In the genomic region with DNA sequence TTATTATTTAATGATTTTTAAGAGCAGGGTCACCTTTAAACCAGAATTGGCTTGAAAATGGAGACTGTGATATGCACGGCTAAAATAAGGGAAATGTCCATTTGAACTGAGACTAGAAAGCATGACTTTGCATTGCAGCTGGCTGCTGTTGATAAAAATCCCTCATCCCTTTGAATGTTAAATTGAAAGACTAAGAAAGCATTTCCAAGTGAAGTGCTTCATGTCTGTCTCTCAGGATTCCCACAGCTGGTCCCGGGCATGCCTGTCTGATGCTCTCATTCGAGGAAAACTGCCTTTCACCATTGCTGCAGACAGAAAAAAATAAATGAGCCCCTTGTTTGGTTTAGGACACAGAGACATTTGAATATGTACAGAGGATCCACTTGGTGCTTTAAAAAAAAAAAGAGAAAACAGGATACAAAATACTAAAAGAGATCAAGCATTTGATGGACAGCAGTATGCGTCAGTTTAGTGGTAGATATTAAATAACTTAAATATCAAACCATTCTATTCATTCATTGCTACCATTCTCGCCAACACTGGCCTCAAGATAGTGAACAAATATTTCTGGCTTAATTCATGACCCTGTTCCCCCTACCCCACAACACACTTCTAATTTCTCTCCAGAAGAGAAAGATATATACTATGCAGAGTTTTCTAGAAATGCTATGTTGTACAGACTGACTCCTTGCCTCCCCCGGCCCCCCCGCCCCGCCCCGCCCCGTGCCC, we compare ENCODE assay signal across 12 cellular contexts. TPM values are rescaled to one million over a fixed set of nuclear protein-coding genes. Genes with fewer than 3 reads are reported as not detected.
DNase-seq lines count a peak whose midpoint lies in the region; ATAC-seq and TF ChIP-seq lines count a peak whose summit lies in the region.
"Had no signal": no experiment of that assay in that cellular context is flagged by ENCODE, and none has a peak within 500 bp of the region (broad histone marks: within the 10 kb centered on the region; RNA-seq: fewer than 3 reads in every experiment).

No MANE protein-coding gene starts in this region.

- POLR2A ChIA-PET in activated CD4-positive, alpha-beta T cell treated with anti-CD3 and anti-CD28 coated beads for 36 hours (lab: Charles Lee): no interaction called here

- H3K4me3 ChIP-seq in lower lobe of right lung: peak overlapping the region; percentile 38
- H3K4me3 ChIP-seq: GM23248, SK-N-MC had no signal

- CTCF ChIA-PET in activated CD4-positive, alpha-beta T cell treated with anti-CD3 and anti-CD28 coated beads for 36 hours (lab: Charles Lee): interaction anchor here (0.6 to 1.6 kb wide), 4 partner anchors 11 to 62 kb away, joined by 3 to 4 read pairs (median 4); a partner anchor contains a TSS

- peak overlapping the region; percentile 50 for H3K27ac ChIP-seq in lower lobe of right lung
- H3K27ac ChIP-seq: GM23248, SK-N-MC had no signal

- H3K27ac Mint-ChIP-seq in activated CD4-positive, alpha-beta T cell treated with anti-CD3 and anti-CD28 coated beads for 36 hours: no peak overlapping the region

- H3K36me3 ChIP-seq in lower lobe of right lung: peaks cover 27% of the 10 kb centered on the region

- peak overlapping the region; percentile 42 for H3K4me3 Mint-ChIP-seq in activated CD4-positive, alpha-beta T cell treated with anti-CD3 and anti-CD28 coated beads for 36 hours

- intact Hi-C loops in activated CD4-positive, alpha-beta T cell treated with anti-CD3 and anti-CD28 coated beads for 36 hours (cut with DNase I, micrococcal nuclease): no loop called here
- intact Hi-C loops in lower lobe of right lung (cut with DNase I): no loop called here

- no peaks in the 10 kb centered on the region for H3K36me3 Mint-ChIP-seq in activated CD4-positive, alpha-beta T cell treated with anti-CD3 and anti-CD28 coated beads for 36 hours (ENCODE audit: low read depth)
- H3K36me3 Mint-ChIP-seq: activated CD4-positive, alpha-beta memory T cell treated with anti-CD3 and anti-CD28 coated beads for 36 hours had no signal

- no peak for ATAC-seq in activated CD4-positive, alpha-beta T cell treated with anti-CD3 and anti-CD28 coated beads for 36 hours
- ATAC-seq in lower lobe of right lung: peak in 1 of 2 donors; percentile 5

- peaks cover 25% of the 10 kb centered on the region for H3K4me1 Mint-ChIP-seq in activated CD4-positive, alpha-beta T cell treated with anti-CD3 and anti-CD28 coated beads for 36 hours

- no peaks in the 10 kb centered on the region for H3K27me3 ChIP-seq in lower lobe of right lung (ENCODE audit: low read depth)

- H3K9me3 Mint-ChIP-seq in activated CD4-positive, alpha-beta T cell treated with anti-CD3 and anti-CD28 coated beads for 36 hours (ENCODE audit: low read depth): no peaks in the 10 kb centered on the region
- H3K9me3 Mint-ChIP-seq: activated CD4-positive, alpha-beta memory T cell treated with anti-CD3 and anti-CD28 coated beads for 36 hours had no signal

- no peak for DNase-seq in activated CD4-positive, alpha-beta T cell treated with anti-CD3 and anti-CD28 coated beads for 36 hours
- DNase-seq in activated CD4-positive, alpha-beta T cell treated with anti-CD3 and anti-CD28 coated beads for 4 hours: no peak
- peak; percentile 80 for DNase-seq in OCI-M1 (lab: John Stamatoyannopoulos, UW)
- DNase-seq in lower lobe of right lung: no peak
- peak; percentile 67 for DNase-seq in superior temporal gyrus (ENCODE audit: extremely low spot score)
- no peak for DNase-seq in stimulated activated CD4-positive, alpha-beta T cell treated with anti-CD3 and anti-CD28 coated beads, Interleukin-4, amount 100 ng/mL, for 4 hours
- no peak for DNase-seq in kidney tubule cell (ENCODE audit: low spot score)
- no peak for DNase-seq in NK-92 (lab: John Stamatoyannopoulos, UW; ENCODE audit: unreplicated experiment)
- DNase-seq: GM23248, mesenchymal stem cell had no signal

- no peak for TF ChIP-seq CTCF in lower lobe of right lung (IDR thresholded peaks at IDR 0.05)

- peaks cover 4% of the 10 kb centered on the region for H3K27me3 Mint-ChIP-seq in activated CD4-positive, alpha-beta T cell treated with anti-CD3 and anti-CD28 coated beads for 36 hours
- H3K27me3 Mint-ChIP-seq: activated CD4-positive, alpha-beta memory T cell treated with anti-CD3 and anti-CD28 coated beads for 36 hours had no signal

- H3K9me3 ChIP-seq in lower lobe of right lung: no peaks in the 10 kb centered on the region

- H3K4me1 ChIP-seq in lower lobe of right lung: peaks cover 9% of the 10 kb centered on the region

RNA-seq across cellular contexts. Expression of a gene that starts 55.0 kb away (rescaled TPM):
- 10 to 100 TPM; 13.8 to 16.4 TPM for total RNA-seq in activated CD4-positive, alpha-beta T cell treated with anti-CD3 and anti-CD28 coated beads for 36 hours
- 18.8 TPM for total RNA-seq in lower lobe of right lung

Comparison
In these comparisons a context has a peak if more than half of its experiments do, and no peak if none do; other contexts are left out.
1. DNase-seq: peak in OCI-M1 (single experiment) and superior temporal gyrus (single experiment); none in activated CD4-positive, alpha-beta T cell treated with anti-CD3 and anti-CD28 coated beads for 36 hours (single experiment), activated CD4-positive, alpha-beta T cell treated with anti-CD3 and anti-CD28 coated beads for 4 hours (0 of 2), lower lobe of right lung (single experiment), stimulated activated CD4-positive, alpha-beta T cell treated with anti-CD3 and anti-CD28 coated beads, Interleukin-4, amount 100 ng/mL, for 4 hours (0 of 2), kidney tubule cell (single experiment) and NK-92 (single experiment).